In genomic region chr7:2527505-2528464, GRCh38 we compare ENCODE assay signal across 8 cellular contexts. TPM values are rescaled to one million over a fixed set of nuclear protein-coding genes. Genes with fewer than 3 reads are reported as not detected.
DNase-seq lines count a peak whose midpoint lies in the region; ATAC-seq, FAIRE-seq and TF ChIP-seq lines count a peak whose summit lies in the region.

No MANE protein-coding gene starts in this region.

- peak; percentile 85 for DNase-seq in AG08396 (ENCODE audit: low spot score)
- no peak for DNase-seq in WERI-Rb-1
- DNase-seq in endodermal cell = no peak
- DNase-seq in small intestine = peak; percentile 71
- no peak for DNase-seq in NCI-H1092 (lab: John Stamatoyannopoulos, UW)
- no peak for DNase-seq in GM23338 (ENCODE audit: low spot score)

- H4K20me1 ChIP-seq in GM23338 (replicated peaks; ENCODE audit: insufficient read depth) = no peaks in the 10 kb centered on the region

- H3K36me3 ChIP-seq in HUES48 (ENCODE audit: control insufficient read depth, insufficient read depth, low read length) (peaks cover 33% of the 10 kb centered on the region), WERI-Rb-1 (peaks cover 47% of the 10 kb centered on the region), endodermal cell (ENCODE audit: control insufficient read depth, insufficient read depth, low read length) (no peaks in the 10 kb centered on the region), small intestine (ENCODE audit: control insufficient read depth in 2 of 2, insufficient read depth in 2 of 2, low read length in 2 of 2) (peaks cover 2 to 3% of the 10 kb centered on the region in 2 donors), GM23338 (ENCODE audit: insufficient read depth) (no peaks in the 10 kb centered on the region; the same call in 1 of the 2 replicates)

- H3F3A ChIP-seq in GM23338 (replicated peaks; ENCODE audit: low read depth) = 0 out of 2 replicates have a peak, but pooled peaks cover 3% of the 10 kb centered on the region

- H3K27ac ChIP-seq in HUES48 (ENCODE audit: low read depth, low read length) = peak overlapping the region; percentile 78
- peak overlapping the region; percentile 19 for H3K27ac ChIP-seq in WERI-Rb-1
- peak overlapping the region; percentile 16 for H3K27ac ChIP-seq in endodermal cell (ENCODE audit: low read depth, low read length)
- peak overlapping the region; percentile 48 to 63 for H3K27ac ChIP-seq in small intestine (ENCODE audit: low read depth in 1 of 2, low read length in 1 of 2)
- no peak overlapping the region for H3K27ac ChIP-seq in GM23338 (ENCODE audit: low read depth)

- H3K9me3 Mint-ChIP-seq in endodermal cell (no peaks in the 10 kb centered on the region), GM23338 (no peaks in the 10 kb centered on the region)

- no peak for ATAC-seq in GM23338
- no peak for ATAC-seq in GM18858 (IDR thresholded peaks at IDR 0.05; ENCODE audit: unreplicated experiment)

- H3K9me3 ChIP-seq in HUES48 (ENCODE audit: control insufficient read depth, insufficient read depth, low read length) = no peaks in the 10 kb centered on the region
- H3K9me3 ChIP-seq in WERI-Rb-1 (ENCODE audit: severe bottlenecking) = no peaks in the 10 kb centered on the region
- no peaks in the 10 kb centered on the region for H3K9me3 ChIP-seq in endodermal cell (ENCODE audit: control insufficient read depth, low read length)
- no peaks in the 10 kb centered on the region for H3K9me3 ChIP-seq in small intestine (ENCODE audit: control insufficient read depth, low read depth)

- H3K27ac Mint-ChIP-seq in endodermal cell = peak overlapping the region; percentile 92
- H3K27ac Mint-ChIP-seq in GM23338 = no peak overlapping the region

- H3K27me3 Mint-ChIP-seq in endodermal cell (ENCODE audit: insufficient read depth) = peaks cover 1% of the 10 kb centered on the region
- peaks cover 12% of the 10 kb centered on the region for H3K27me3 Mint-ChIP-seq in GM23338 (ENCODE audit: insufficient read depth, low read depth, poor library complexity)

- TF ChIP-seq CTCF in WERI-Rb-1 (IDR thresholded peaks at IDR 0.05; ENCODE audit: low read depth, low read length) = no peak
- TF ChIP-seq CTCF in endodermal cell (conservative IDR thresholded peaks at IDR 0.05) = no peak
- no peak for TF ChIP-seq CTCF in GM23338 (conservative IDR thresholded peaks at IDR 0.05; ENCODE audit: low read depth in 2 of 2)

- H3K27me3 ChIP-seq in HUES48 (ENCODE audit: control insufficient read depth, insufficient read depth, low read length) (no peaks in the 10 kb centered on the region), WERI-Rb-1 (ENCODE audit: insufficient read depth, low read depth, severe bottlenecking) (no peaks in the 10 kb centered on the region), endodermal cell (ENCODE audit: control insufficient read depth, insufficient read depth, low read length, poor library complexity, severe bottlenecking) (no peaks in the 10 kb centered on the region), small intestine (ENCODE audit: control insufficient read depth in 2 of 2, insufficient read depth in 2 of 2, low read length in 2 of 2) (no peaks in the 10 kb centered on the region), GM23338 (ENCODE audit: insufficient read depth) (no peaks in the 10 kb centered on the region; the same call in none of the 2 replicates)

- peaks cover 4% of the 10 kb centered on the region; the same call in 1 of the 2 replicates for H3K79me2 ChIP-seq in GM23338 (replicated peaks; ENCODE audit: insufficient read depth)

- H3K4me1 Mint-ChIP-seq in endodermal cell (peaks cover 27% of the 10 kb centered on the region), GM23338 (peaks cover 30% of the 10 kb centered on the region)

- H2AFZ ChIP-seq in GM23338 = no peak overlapping the region

- WGBS in endodermal cell (ENCODE audit: insufficient coverage in 1 of 2, insufficient read length in 1 of 2), 2 experiments = 73 to 80% methylated on average over 11 to 17 of the region's 17 CpGs
- WGBS in small intestine, 3 donors = 52 to 65% (median 58%) methylated on average over 17 of the region's 17 CpGs

- FAIRE-seq in small intestine (lab: Jason Lieb, UNC) = no peak

- H3K4me3 ChIP-seq in HUES48 (ENCODE audit: low read depth, low read length) (no peak overlapping the region), WERI-Rb-1 (ENCODE audit: low read depth, low read length) (no peak overlapping the region), endodermal cell (ENCODE audit: low read length) (no peak overlapping the region), small intestine (ENCODE audit: low read depth in 1 of 2, low read length in 2 of 2) (no peak overlapping the region), GM23338 (no peak overlapping the region)

- peaks cover 56% of the 10 kb centered on the region for H3K4me1 ChIP-seq in HUES48 (ENCODE audit: control insufficient read depth, insufficient read depth, low read length)
- peaks cover 23% of the 10 kb centered on the region for H3K4me1 ChIP-seq in endodermal cell (ENCODE audit: control insufficient read depth, insufficient read depth, low read length)
- H3K4me1 ChIP-seq in small intestine (ENCODE audit: control insufficient read depth in 2 of 2, insufficient read depth in 1 of 2, low read depth in 1 of 2, low read length in 1 of 2) = peaks cover 9 to 12% of the 10 kb centered on the region in 2 donors
- peaks cover 35% of the 10 kb centered on the region for H3K4me1 ChIP-seq in GM23338 (ENCODE audit: insufficient read depth)

- no peaks in the 10 kb centered on the region for H3K9me2 ChIP-seq in GM23338 (ENCODE audit: insufficient read depth)

- no peak overlapping the region for H3K4me3 Mint-ChIP-seq in endodermal cell
- no peak overlapping the region; the same call in 2 of the 3 replicates for H3K4me3 Mint-ChIP-seq in GM23338

- H3K36me3 Mint-ChIP-seq in endodermal cell (ENCODE audit: low read depth) = peaks cover 10% of the 10 kb centered on the region
- peaks cover 13% of the 10 kb centered on the region; the same call in 1 of the 3 replicates for H3K36me3 Mint-ChIP-seq in GM23338 (ENCODE audit: low read depth)

- H3K4me2 ChIP-seq in GM23338 = no peak overlapping the region

- H3K9ac ChIP-seq in HUES48 (ENCODE audit: low read depth, low read length) = no peak overlapping the region
- no peak overlapping the region for H3K9ac ChIP-seq in endodermal cell (ENCODE audit: extremely low read depth, low read length, poor library complexity, severe bottlenecking)

TF ChIP-seq in GM23338, 12 proteins besides CTCF, POLR2A, EP300 and RAD21:
- TF ChIP-seq POLR2AphosphoS5 (IDR thresholded peaks at IDR 0.05; ENCODE audit: low read depth) = no peak
- TF ChIP-seq EZH2 (IDR thresholded peaks at IDR 0.05; ENCODE audit: low read depth, unreplicated experiment) = no peak
- TF ChIP-seq CREB1 (CRISPR knock-in tag; IDR thresholded peaks at IDR 0.05; ENCODE audit: low read depth) = no peak

RNA-seq across cellular contexts. Expression of gene LFNG, which starts 8.2 kb away (rescaled TPM):
- 10 to 100 TPM; 16.0 to 47.2 TPM for total RNA-seq in endodermal cell
- polyA plus RNA-seq in endodermal cell (2013, experiment 1 of 2) = 54.6 TPM
- polyA plus RNA-seq in endodermal cell (2013, experiment 2 of 2) = 43.4 TPM
- 10 to 100 TPM; 10.5 to 39.3 (median 15.4) TPM for polyA plus RNA-seq in small intestine
- total RNA-seq in GM23338 (2014; rRNA removed; shearing (Covaris generic)) = 24.5 and 35.4 TPM in 2 replicates
- 1.7 and 3.2 TPM in 2 replicates for polyA plus RNA-seq in GM23338 (2016; fragmentation: Nextera tagmentation; extraction: Ambion mirVana)

RNA-seq across cellular contexts. Expression of gene BRAT1, which starts 27.5 kb away (rescaled TPM):
- total RNA-seq in endodermal cell = 10 to 100 TPM; 42.1 to 42.7 TPM
- polyA plus RNA-seq in endodermal cell (2013, experiment 1 of 2) = 46.3 TPM
- polyA plus RNA-seq in endodermal cell (2013, experiment 2 of 2) = 42.2 TPM
- polyA plus RNA-seq in small intestine (10 to 100 TPM; 25.6 to 40.3 (median 30.8) TPM), GM23338 (2016; fragmentation: Nextera tagmentation; extraction: Ambion mirVana) (29.8 and 32.5 TPM in 2 replicates)
- total RNA-seq in GM23338 (2014; rRNA removed; shearing (Covaris generic)) = 65.6 and 76.8 TPM in 2 replicates

RNA-seq across cellular contexts. Expression of gene IQCE, which starts 31.0 kb away (rescaled TPM):
- total RNA-seq in endodermal cell = 10 to 100 TPM; 15.4 to 20.8 TPM
- polyA plus RNA-seq in endodermal cell (2013, experiment 1 of 2) = 15.7 TPM
- 13.5 TPM for polyA plus RNA-seq in endodermal cell (2013, experiment 2 of 2)
- polyA plus RNA-seq in small intestine = 10 to 100 TPM; 11.1 to 20.8 (median 19.9) TPM
- 5.0 and 6.5 TPM in 2 replicates for total RNA-seq in GM23338 (2014; rRNA removed; shearing (Covaris generic))
- 5.9 and 7.7 TPM in 2 replicates for polyA plus RNA-seq in GM23338 (2016; fragmentation: Nextera tagmentation; extraction: Ambion mirVana)

RNA-seq across cellular contexts. Expression of gene GRIFIN, which starts 51.6 kb away (rescaled TPM):
- total RNA-seq in endodermal cell = not detected
- not detected for polyA plus RNA-seq in endodermal cell (2013, experiment 1 of 2)
- polyA plus RNA-seq in endodermal cell (2013, experiment 2 of 2) = not detected
- polyA plus RNA-seq in small intestine (not detected), GM23338 (2016; fragmentation: Nextera tagmentation; extraction: Ambion mirVana) (not detected in 2 replicates)
- not detected in 2 replicates for total RNA-seq in GM23338 (2014; rRNA removed; shearing (Covaris generic))

Comparison
In these comparisons a context has a peak if more than half of its experiments do, and no peak if none do; other contexts are left out.
1. DNase-seq: peak in AG08396 (single experiment) and small intestine (single experiment); none in WERI-Rb-1 (single experiment), endodermal cell (single experiment), NCI-H1092 (single experiment) and GM23338 (single experiment).